1 cellular context compared by ENCODE assay signal in the genomic region with DNA sequence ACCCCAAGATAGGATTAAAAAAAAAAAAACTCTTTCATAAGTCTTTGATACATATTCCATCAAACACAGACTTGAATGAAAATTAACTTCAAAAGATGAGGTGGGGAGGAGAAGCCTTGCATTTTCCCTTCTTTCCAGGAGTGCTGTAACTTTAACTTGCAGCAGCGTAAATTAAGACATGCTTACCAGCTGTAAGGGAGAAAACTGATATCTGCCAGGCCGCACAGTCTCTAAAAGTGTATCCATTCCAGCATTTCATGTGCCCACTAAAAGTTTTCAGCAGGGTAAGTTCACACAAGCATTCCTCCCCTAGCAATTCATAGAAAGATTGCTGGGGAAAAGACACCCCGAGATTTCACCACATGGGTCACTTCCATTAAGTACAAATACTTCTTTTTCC.
TF ChIP-seq lines count a peak whose summit lies in the region.

No MANE protein-coding gene starts in this region.

TF ChIP-seq in WTC11, 78 proteins besides CTCF, POLR2A, EP300 and RAD21 (continued from another document):
- TF ChIP-seq SOX15 (CRISPR knock-in tag; IDR thresholded peaks at IDR 0.05) (no peak), FOXK1 (CRISPR knock-in tag; IDR thresholded peaks at IDR 0.05) (no peak), NR1H2 (CRISPR knock-in tag; IDR thresholded peaks at IDR 0.05) (no peak), JAZF1 (CRISPR knock-in tag; IDR thresholded peaks at IDR 0.05) (no peak), NFATC4 (CRISPR knock-in tag; IDR thresholded peaks at IDR 0.05) (no peak), TEAD4 (CRISPR knock-in tag; IDR thresholded peaks at IDR 0.05) (no peak), ZNF317 (CRISPR knock-in tag; IDR thresholded peaks at IDR 0.05; ENCODE audit: borderline replicate concordance, low read depth) (no peak), NR2C2 (CRISPR knock-in tag; IDR thresholded peaks at IDR 0.05) (no peak)
- TF ChIP-seq, protein P1, sequence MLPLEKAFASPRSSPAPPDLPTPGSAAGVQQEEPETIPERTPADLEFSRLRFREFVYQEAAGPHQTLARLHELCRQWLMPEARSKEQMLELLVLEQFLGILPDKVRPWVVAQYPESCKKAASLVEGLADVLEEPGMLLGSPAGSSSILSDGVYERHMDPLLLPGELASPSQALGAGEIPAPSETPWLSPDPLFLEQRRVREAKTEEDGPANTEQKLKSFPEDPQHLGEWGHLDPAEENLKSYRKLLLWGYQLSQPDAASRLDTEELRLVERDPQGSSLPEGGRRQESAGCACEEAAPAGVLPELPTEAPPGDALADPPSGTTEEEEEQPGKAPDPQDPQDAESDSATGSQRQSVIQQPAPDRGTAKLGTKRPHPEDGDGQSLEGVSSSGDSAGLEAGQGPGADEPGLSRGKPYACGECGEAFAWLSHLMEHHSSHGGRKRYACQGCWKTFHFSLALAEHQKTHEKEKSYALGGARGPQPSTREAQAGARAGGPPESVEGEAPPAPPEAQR (CRISPR knock-in tag; IDR thresholded peaks at IDR 0.05): no peak
- TF ChIP-seq, protein P2, sequence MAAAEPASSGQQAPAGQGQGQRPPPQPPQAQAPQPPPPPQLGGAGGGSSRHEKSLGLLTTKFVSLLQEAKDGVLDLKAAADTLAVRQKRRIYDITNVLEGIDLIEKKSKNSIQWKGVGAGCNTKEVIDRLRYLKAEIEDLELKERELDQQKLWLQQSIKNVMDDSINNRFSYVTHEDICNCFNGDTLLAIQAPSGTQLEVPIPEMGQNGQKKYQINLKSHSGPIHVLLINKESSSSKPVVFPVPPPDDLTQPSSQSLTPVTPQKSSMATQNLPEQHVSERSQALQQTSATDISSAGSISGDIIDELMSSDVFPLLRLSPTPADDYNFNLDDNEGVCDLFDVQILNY (CRISPR knock-in tag; IDR thresholded peaks at IDR 0.05): no peak
- TF ChIP-seq, protein P3, sequence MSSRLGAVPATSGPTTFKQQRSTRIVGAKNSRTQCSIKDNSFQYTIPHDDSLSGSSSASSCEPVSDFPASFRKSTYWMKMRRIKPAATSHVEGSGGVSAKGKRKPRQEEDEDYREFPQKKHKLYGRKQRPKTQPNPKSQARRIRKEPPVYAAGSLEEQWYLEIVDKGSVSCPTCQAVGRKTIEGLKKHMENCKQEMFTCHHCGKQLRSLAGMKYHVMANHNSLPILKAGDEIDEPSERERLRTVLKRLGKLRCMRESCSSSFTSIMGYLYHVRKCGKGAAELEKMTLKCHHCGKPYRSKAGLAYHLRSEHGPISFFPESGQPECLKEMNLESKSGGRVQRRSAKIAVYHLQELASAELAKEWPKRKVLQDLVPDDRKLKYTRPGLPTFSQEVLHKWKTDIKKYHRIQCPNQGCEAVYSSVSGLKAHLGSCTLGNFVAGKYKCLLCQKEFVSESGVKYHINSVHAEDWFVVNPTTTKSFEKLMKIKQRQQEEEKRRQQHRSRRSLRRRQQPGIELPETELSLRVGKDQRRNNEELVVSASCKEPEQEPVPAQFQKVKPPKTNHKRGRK (CRISPR knock-in tag; IDR thresholded peaks at IDR 0.05; ENCODE audit: borderline replicate concordance): no peak
- TF ChIP-seq, protein P4, sequence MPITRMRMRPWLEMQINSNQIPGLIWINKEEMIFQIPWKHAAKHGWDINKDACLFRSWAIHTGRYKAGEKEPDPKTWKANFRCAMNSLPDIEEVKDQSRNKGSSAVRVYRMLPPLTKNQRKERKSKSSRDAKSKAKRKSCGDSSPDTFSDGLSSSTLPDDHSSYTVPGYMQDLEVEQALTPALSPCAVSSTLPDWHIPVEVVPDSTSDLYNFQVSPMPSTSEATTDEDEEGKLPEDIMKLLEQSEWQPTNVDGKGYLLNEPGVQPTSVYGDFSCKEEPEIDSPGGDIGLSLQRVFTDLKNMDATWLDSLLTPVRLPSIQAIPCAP (CRISPR knock-in tag; IDR thresholded peaks at IDR 0.05): no peak
